1 cellular context compared by ENCODE assay signal in genomic region chr1:166849135-166849534, GRCh38.
A peak's percentile ranks its signal among the peaks of the same experiment; 100 is the strongest.
TF ChIP-seq lines count a peak whose summit lies in the region.

No MANE protein-coding gene starts in this region.

TF ChIP-seq in K562, 482 proteins besides CTCF, POLR2A, EP300 and RAD21:
- TF ChIP-seq RBFOX2 (IDR thresholded peaks at IDR 0.05; ENCODE audit: low read depth, low read length) (0 out of 2 replicates have a peak, but pooled peaks have one; percentile 27), ZNF780A (CRISPR knock-in tag; IDR thresholded peaks at IDR 0.05) (no peak)
